In genomic region chr2:96832401-96832750, GRCh38 we compare ENCODE assay signal across 13 cellular contexts. TPM values are rescaled to one million over a fixed set of nuclear protein-coding genes. Genes with fewer than 3 reads are reported as not detected.
DNase-seq lines count a peak whose midpoint lies in the region; ATAC-seq and TF ChIP-seq lines count a peak whose summit lies in the region.
"Had no signal": no experiment of that assay in that cellular context is flagged by ENCODE, and none has a peak within 500 bp of the region (broad histone marks: within the 10 kb centered on the region; RNA-seq: fewer than 3 reads in every experiment).

No MANE protein-coding gene starts in this region.

- no peak for TF ChIP-seq CTCF in cardiac muscle cell (IDR thresholded peaks at IDR 0.05; ENCODE audit: low read depth, low read length)
- no peak for TF ChIP-seq CTCF in nephron (IDR thresholded peaks at IDR 0.05; ENCODE audit: unreplicated experiment in 3 of 3)

- peak overlapping the region in 2 of 3 experiments; percentile 85 to 91 for H3K27ac Mint-ChIP-seq in nephron
- no peak overlapping the region for H3K27ac Mint-ChIP-seq in activated naive CD4-positive, alpha-beta T cell treated with anti-CD3 and anti-CD28 coated beads for 36 hours

- H3K27ac ChIP-seq in cardiac muscle cell (peak overlapping the region; percentile 95), ectodermal cell (ENCODE audit: insufficient read depth, low read depth, low read length, poor library complexity, severe bottlenecking) (peak overlapping the region; percentile 86), stomach smooth muscle (ENCODE audit: low read length) (peak overlapping the region; percentile 24)

- H3K4me3 Mint-ChIP-seq in nephron = no peak overlapping the region
- no peak overlapping the region for H3K4me3 Mint-ChIP-seq in activated naive CD4-positive, alpha-beta T cell treated with anti-CD3 and anti-CD28 coated beads for 36 hours

- no peaks in the 10 kb centered on the region for H3K9me3 ChIP-seq in cardiac muscle cell (ENCODE audit: low read depth)
- no peaks in the 10 kb centered on the region for H3K9me3 ChIP-seq in ectodermal cell (ENCODE audit: control insufficient read depth, low read length)
- no peaks in the 10 kb centered on the region for H3K9me3 ChIP-seq in stomach smooth muscle (ENCODE audit: control insufficient read depth in 2 of 2, low read length in 2 of 2)
- H3K9me3 ChIP-seq: esophagus squamous epithelium had no signal

- 54 to 57% methylated on average over 12 of the region's 12 CpGs for WGBS in ectodermal cell, 2 experiments

- no peaks in the 10 kb centered on the region for H3K27me3 Mint-ChIP-seq in nephron (ENCODE audit: low read depth)
- no peaks in the 10 kb centered on the region for H3K27me3 Mint-ChIP-seq in activated naive CD4-positive, alpha-beta T cell treated with anti-CD3 and anti-CD28 coated beads for 36 hours (ENCODE audit: low read depth)

- H3K9ac ChIP-seq in stomach smooth muscle (ENCODE audit: low read length in 2 of 2) = no peak overlapping the region

- DNase-seq in cardiac muscle cell (ENCODE audit: low read depth in 1 of 2, low spot score in 1 of 2) = no peak
- no peak for DNase-seq in Right ventricle myocardium inferior (ENCODE audit: missing footprints)
- no peak for DNase-seq in activated naive CD4-positive, alpha-beta T cell treated with anti-CD3 and anti-CD28 coated beads for 36 hours
- DNase-seq in activated effector memory CD4-positive, alpha-beta T cell treated with Interleukin-2 at 50 U/mL for 16 hours = no peak
- DNase-seq in NAMALWA (ENCODE audit: low spot score) = no peak
- DNase-seq: activated CD8-positive, alpha-beta memory T cell treated with anti-CD3 and anti-CD28 coated beads, Interleukin-2, amount 50 U/mL, for 48 hours; cortex of kidney; esophagus squamous epithelium; NCI-H524 treated with DMSO at 0.1 percent for 48 hours; T-helper 1 cell had no signal

- H3K4me1 ChIP-seq in cardiac muscle cell (ENCODE audit: low read depth) = peaks cover 17% of the 10 kb centered on the region
- H3K4me1 ChIP-seq in ectodermal cell (ENCODE audit: control insufficient read depth, insufficient read depth, low read length) = peaks cover 20% of the 10 kb centered on the region
- peaks cover 3% of the 10 kb centered on the region for H3K4me1 ChIP-seq in stomach smooth muscle (ENCODE audit: control insufficient read depth, insufficient read depth, low read length)

- no peaks in the 10 kb centered on the region for H3K9me3 Mint-ChIP-seq in nephron
- no peaks in the 10 kb centered on the region for H3K9me3 Mint-ChIP-seq in activated naive CD4-positive, alpha-beta T cell treated with anti-CD3 and anti-CD28 coated beads for 36 hours

- H3K36me3 ChIP-seq in cardiac muscle cell (peaks cover 45% of the 10 kb centered on the region), ectodermal cell (ENCODE audit: control insufficient read depth, insufficient read depth, low read length) (peaks cover 25% of the 10 kb centered on the region), stomach smooth muscle (ENCODE audit: control insufficient read depth in 2 of 2, insufficient read depth in 2 of 2, low read length in 2 of 2) (peaks cover 43 to 55% of the 10 kb centered on the region in 2 donors)

- CTCF ChIA-PET in activated naive CD4-positive, alpha-beta T cell treated with anti-CD3 and anti-CD28 coated beads for 36 hours (lab: Charles Lee) = interaction anchor here (0.8 kb wide), 1 partner anchor 30 kb away, joined by 4 read pairs; no protein-coding TSS in a partner anchor

- H3K4me1 Mint-ChIP-seq in nephron = peaks cover 22% of the 10 kb centered on the region
- no peaks in the 10 kb centered on the region for H3K4me1 Mint-ChIP-seq in activated naive CD4-positive, alpha-beta T cell treated with anti-CD3 and anti-CD28 coated beads for 36 hours (ENCODE audit: low read depth)

- no peak for ATAC-seq in Right ventricle myocardium inferior

- H3K4me3 ChIP-seq in cardiac muscle cell = no peak overlapping the region
- peak overlapping the region; percentile 6 for H3K4me3 ChIP-seq in ectodermal cell (ENCODE audit: insufficient read depth, low read depth, low read length)
- no peak overlapping the region for H3K4me3 ChIP-seq in stomach smooth muscle (ENCODE audit: low read length in 2 of 2)
- H3K4me3 ChIP-seq: esophagus squamous epithelium had no signal

- intact Hi-C loops in Right ventricle myocardium inferior (cut with DNase I) = no loop called here
- intact Hi-C loops in activated naive CD4-positive, alpha-beta T cell treated with anti-CD3 and anti-CD28 coated beads for 36 hours (cut with micrococcal nuclease) = no loop called here

- H3K36me3 Mint-ChIP-seq in nephron (ENCODE audit: low read depth) = peaks cover 46% of the 10 kb centered on the region
- H3K36me3 Mint-ChIP-seq in activated naive CD4-positive, alpha-beta T cell treated with anti-CD3 and anti-CD28 coated beads for 36 hours (ENCODE audit: low read depth) = peaks cover 10% of the 10 kb centered on the region

- no peaks in the 10 kb centered on the region for H3K27me3 ChIP-seq in cardiac muscle cell
- H3K27me3 ChIP-seq in ectodermal cell (ENCODE audit: control insufficient read depth, insufficient read depth, low read length, poor library complexity, severe bottlenecking) = no peaks in the 10 kb centered on the region
- no peaks in the 10 kb centered on the region for H3K27me3 ChIP-seq in stomach smooth muscle (ENCODE audit: control insufficient read depth in 1 of 2, insufficient read depth in 2 of 2, low read length in 2 of 2)
- H3K27me3 ChIP-seq: esophagus squamous epithelium had no signal

RNA-seq across cellular contexts. Expression of gene ANKRD23, which starts 11.4 kb away (rescaled TPM):
- 4.8 and 11.0 TPM in 2 replicates for total RNA-seq in cardiac muscle cell
- polyA plus RNA-seq in cardiac muscle cell = 2.5 and 3.3 TPM in 2 replicates
- 12.7 TPM for total RNA-seq in Right ventricle myocardium inferior
- 5.2 TPM for polyA plus RNA-seq in ectodermal cell (2013, experiment 1 of 4)
- 4.7 TPM for polyA plus RNA-seq in ectodermal cell (2013, experiment 2 of 4)
- polyA plus RNA-seq in ectodermal cell (2013, experiment 3 of 4) = 2.2 TPM
- polyA plus RNA-seq in ectodermal cell (2013, experiment 4 of 4) = 3.6 TPM
- 1 to 10 TPM; 3.3 to 4.2 TPM for total RNA-seq in activated naive CD4-positive, alpha-beta T cell treated with anti-CD3 and anti-CD28 coated beads for 36 hours

RNA-seq across cellular contexts. Expression of gene CNNM3, which starts 16.3 kb away (rescaled TPM):
- 15.2 and 18.9 TPM in 2 replicates for total RNA-seq in cardiac muscle cell
- polyA plus RNA-seq in cardiac muscle cell = 37.6 and 46.6 TPM in 2 replicates
- 13.3 TPM for total RNA-seq in Right ventricle myocardium inferior
- 27.0 TPM for polyA plus RNA-seq in ectodermal cell (2013, experiment 1 of 4)
- 26.9 TPM for polyA plus RNA-seq in ectodermal cell (2013, experiment 2 of 4)
- 19.5 TPM for polyA plus RNA-seq in ectodermal cell (2013, experiment 3 of 4)
- polyA plus RNA-seq in ectodermal cell (2013, experiment 4 of 4) = 20.1 TPM
- total RNA-seq in activated naive CD4-positive, alpha-beta T cell treated with anti-CD3 and anti-CD28 coated beads for 36 hours = 10 to 100 TPM; 17.3 to 19.9 TPM

RNA-seq across cellular contexts. Expression of gene ANKRD39, which starts 25.4 kb away (rescaled TPM):
- total RNA-seq in cardiac muscle cell (15.4 and 27.8 TPM in 2 replicates), Right ventricle myocardium inferior (17.4 TPM)
- polyA plus RNA-seq in cardiac muscle cell = 32.1 and 32.3 TPM in 2 replicates
- polyA plus RNA-seq in ectodermal cell (2013, experiment 1 of 4) = 13.1 TPM
- 10.3 TPM for polyA plus RNA-seq in ectodermal cell (2013, experiment 2 of 4)
- 11.8 TPM for polyA plus RNA-seq in ectodermal cell (2013, experiment 3 of 4)
- 11.6 TPM for polyA plus RNA-seq in ectodermal cell (2013, experiment 4 of 4)
- total RNA-seq in activated naive CD4-positive, alpha-beta T cell treated with anti-CD3 and anti-CD28 coated beads for 36 hours = 10 to 100 TPM; 25.0 to 27.3 TPM

RNA-seq across cellular contexts. Expression of gene SEMA4C, which starts 37.5 kb away (rescaled TPM):
- total RNA-seq in cardiac muscle cell (45.7 and 53.6 TPM in 2 replicates), Right ventricle myocardium inferior (22.7 TPM)
- 27.9 and 31.1 TPM in 2 replicates for polyA plus RNA-seq in cardiac muscle cell
- 102 TPM for polyA plus RNA-seq in ectodermal cell (2013, experiment 1 of 4)
- 109 TPM for polyA plus RNA-seq in ectodermal cell (2013, experiment 2 of 4)
- polyA plus RNA-seq in ectodermal cell (2013, experiment 3 of 4) = 83.9 TPM
- 89.0 TPM for polyA plus RNA-seq in ectodermal cell (2013, experiment 4 of 4)
- total RNA-seq in activated naive CD4-positive, alpha-beta T cell treated with anti-CD3 and anti-CD28 coated beads for 36 hours = 1 to 10 TPM; 7.7 to 8.5 TPM

Comparison
In these comparisons a context has a peak if more than half of its experiments do, and no peak if none do; other contexts are left out.
1. H3K27ac ChIP-seq: peak in every context shown above with its lines; median percentile 95 in cardiac muscle cell; 86 in ectodermal cell; 24 in stomach smooth muscle.